ENCODE assay signal across 18 cellular contexts in the genomic region with DNA sequence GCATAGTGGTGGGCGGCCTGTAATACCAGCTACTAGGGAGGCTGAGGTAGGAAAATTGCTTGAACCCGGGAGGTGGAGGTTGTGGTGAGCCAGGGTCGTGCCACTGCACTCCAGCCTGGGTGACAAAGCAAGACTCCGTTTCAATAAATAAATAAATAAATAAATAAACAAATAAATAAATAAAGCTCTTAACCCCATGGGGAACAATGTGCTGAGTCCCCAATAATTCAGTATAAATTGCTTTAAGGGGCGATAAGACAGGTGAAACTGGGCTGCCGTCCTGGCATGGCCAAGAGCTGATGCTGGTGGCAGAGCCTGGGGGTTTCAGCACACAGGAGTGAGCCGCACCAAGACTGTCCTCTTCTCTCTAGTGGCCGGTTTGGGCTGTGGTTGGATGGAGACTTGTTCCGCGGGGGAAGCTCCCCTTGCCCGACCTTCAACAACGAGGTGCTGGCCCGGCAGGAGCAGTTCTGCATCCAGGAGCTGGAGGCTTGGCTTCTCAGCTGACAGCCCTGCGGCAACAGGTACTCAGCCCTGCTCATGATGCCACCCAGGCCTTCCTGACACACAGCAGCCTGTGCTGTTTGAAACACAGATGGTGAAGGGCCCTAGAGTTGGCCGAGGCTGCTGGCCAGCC. TPM values are rescaled to one million over a fixed set of nuclear protein-coding genes. Genes with fewer than 3 reads are reported as not detected.
DNase-seq lines count a peak whose midpoint lies in the region; ATAC-seq, FAIRE-seq and TF ChIP-seq lines count a peak whose summit lies in the region.
"Had no signal": no experiment of that assay in that cellular context is flagged by ENCODE, and none has a peak within 500 bp of the region (broad histone marks: within the 10 kb centered on the region; RNA-seq: fewer than 3 reads in every experiment).

No MANE protein-coding gene starts in this region.

- H3K4me2 ChIP-seq in HepG2 (ENCODE audit: low read depth, low read length) (no peak overlapping the region), trophoblast cell (ENCODE audit: low read length) (no peak overlapping the region)
- H3K4me2 ChIP-seq: GM23338 had no signal

- H3K4me3 ChIP-seq in HEK293 (ENCODE audit: low read depth, low read length) (no peak overlapping the region), NT2/D1 (ENCODE audit: insufficient read length, low read depth) (no peak overlapping the region), HepG2 (replicated peaks in 1 of 3; ENCODE audit: insufficient read depth in 1 of 3, low read depth in 2 of 3, low read length in 3 of 3) (no peak overlapping the region), trophoblast cell (ENCODE audit: low read depth, low read length) (no peak overlapping the region), spleen (no peak overlapping the region)
- H3K4me3 ChIP-seq: GM23338 had no signal

- no peak for FAIRE-seq in HepG2 (lab: Jason Lieb, UNC)
- FAIRE-seq: GM12892 had no signal

- H3K79me2 ChIP-seq in HepG2 (ENCODE audit: insufficient read depth, low read length) (no peaks in the 10 kb centered on the region), trophoblast cell (ENCODE audit: control insufficient read depth, insufficient read depth, low read length, poor library complexity) (no peaks in the 10 kb centered on the region)

- CTCF ChIA-PET in HEK293 (lab: Yijun Ruan, JAX): interaction anchor here (0.6 to 3.6 kb wide), 8 partner anchors 9 to 686 kb away, joined by 3 to 22 read pairs (median 3); no protein-coding TSS in a partner anchor
- CTCF ChIA-PET in HepG2 (lab: Yijun Ruan, JAX; ENCODE audit: low intra/inter-chr PET ratio, low total read pairs): no interaction called here

- no peaks in the 10 kb centered on the region for H4K20me1 ChIP-seq in HepG2 (ENCODE audit: insufficient read depth, low read length)

- H3K36me3 ChIP-seq in HEK293 (ENCODE audit: control insufficient read depth in 2 of 2, insufficient read depth in 1 of 2, low read length in 2 of 2): peaks cover 0 to 31% of the 10 kb centered on the region in 2 experiments; a peak in 2 of 3 replicates
- peaks cover 2% of the 10 kb centered on the region for H3K36me3 ChIP-seq in NT2/D1 (ENCODE audit: insufficient read depth, insufficient read length, low read length)
- peaks cover 6 to 27% of the 10 kb centered on the region in 2 experiments; a peak in 4 of 5 replicates for H3K36me3 ChIP-seq in HepG2 (replicated peaks in 1 of 2; ENCODE audit: control insufficient read depth in 1 of 2, insufficient read depth in 2 of 2, low read length in 2 of 2)
- no peaks in the 10 kb centered on the region for H3K36me3 ChIP-seq in trophoblast cell (ENCODE audit: control insufficient read depth in 1 of 2, insufficient read depth in 2 of 2, low read length in 2 of 2)
- peaks cover 0 to 54% (median 45%) of the 10 kb centered on the region in 6 donors for H3K36me3 ChIP-seq in spleen

- in situ Hi-C loops in HepG2 (cut with HindIII; ENCODE audit: extremely low pct_ligation_motif_present, low pct_unique_long_range_greater_than_20kb): loop anchor here (5.0 kb wide), 1 partner anchor 57 kb away; no protein-coding TSS in a partner anchor

- no peak overlapping the region for H4K8ac ChIP-seq in trophoblast cell (ENCODE audit: low read depth, low read length)

- BruUV-seq in HepG2 (replicated peaks; lab: Mats Ljungman, UMichigan): no TSS peak

- WGBS in HepG2 (ENCODE audit: low lambda C conversion rate): 94% methylated on average over 15 of the region's 15 CpGs
- no CpG with 5 or more reads among the region's 15 CpGs for WGBS in trophoblast cell (ENCODE audit: extremely low coverage, insufficient coverage, insufficient read length)
- WGBS in spleen, 5 donors: 84 to 93% (median 86%) methylated on average over 11 to 15 of the region's 15 CpGs

- H3K18ac ChIP-seq in trophoblast cell (ENCODE audit: low read length): no peak overlapping the region

- TF ChIP-seq POLR2A in HepG2 (IDR thresholded peaks at IDR 0.05; ENCODE audit: insufficient read depth in 1 of 2, low read depth in 2 of 2, low read length in 2 of 2): no peak
- TF ChIP-seq POLR2A in spleen (IDR thresholded peaks at IDR 0.05): no peak

- H3K27ac ChIP-seq in HEK293 (ENCODE audit: extremely low read depth, low read depth, low read length) (peak overlapping the region; percentile 16; the same call in 1 of the 2 replicates), HepG2 (ENCODE audit: extremely low read length, insufficient read depth, low read length) (no peak overlapping the region), trophoblast cell (ENCODE audit: low read depth, low read length) (no peak overlapping the region), spleen (no peak overlapping the region)

- H2AFZ ChIP-seq in HepG2 (ENCODE audit: low read length): no peak overlapping the region
- no peak overlapping the region for H2AFZ ChIP-seq in trophoblast cell (ENCODE audit: insufficient read depth, low read length, poor library complexity)
- H2AFZ ChIP-seq: GM23338 had no signal

- intact Hi-C loops in HepG2 (cut with micrococcal nuclease; ENCODE audit: unreplicated experiment): no loop called here
- intact Hi-C loops in spleen (cut with DNase I; ENCODE audit: low total_unique reads): no loop called here

- no peak overlapping the region for H4K91ac ChIP-seq in trophoblast cell (ENCODE audit: low read depth, low read length)

- POLR2A ChIA-PET in HEK293 (lab: Yijun Ruan, JAX): no interaction called here
- POLR2A ChIA-PET in HepG2 (lab: Yijun Ruan, JAX): no interaction called here

- no peak overlapping the region for H2BK120ac ChIP-seq in trophoblast cell (ENCODE audit: insufficient read depth, low read length, poor library complexity)

- H3K14ac ChIP-seq in trophoblast cell (ENCODE audit: low read length): no peak overlapping the region

- no peaks in the 10 kb centered on the region for H3K27me3 ChIP-seq in NT2/D1 (ENCODE audit: insufficient read depth, insufficient read length)
- no peaks in the 10 kb centered on the region for H3K27me3 ChIP-seq in HepG2 (ENCODE audit: control insufficient read depth in 1 of 2, insufficient read depth in 2 of 2, low read length in 2 of 2)
- no peaks in the 10 kb centered on the region for H3K27me3 ChIP-seq in trophoblast cell (ENCODE audit: insufficient read depth, low read length)
- H3K27me3 ChIP-seq in spleen (replicated peaks in 1 of 7): no peaks in the 10 kb centered on the region

- no peak overlapping the region for H2BK12ac ChIP-seq in trophoblast cell (ENCODE audit: low read length)

- no peaks in the 10 kb centered on the region for H3K79me1 ChIP-seq in trophoblast cell (ENCODE audit: low read length)

- DNase-seq in NT2/D1 (ENCODE audit: low read depth, low spot score): no peak
- no peak for DNase-seq in HepG2 (ENCODE audit: low spot score)
- no peak for DNase-seq in trophoblast cell
- DNase-seq in cerebellar nuclear complex (lab: John Stamatoyannopoulos, UW): no peak
- no peak for DNase-seq in spleen
- DNase-seq in NCI-H1105 (lab: John Stamatoyannopoulos, UW): no peak
- DNase-seq: Caco-2, DND-41, GDM1, H7 had no signal

- H2BK5ac ChIP-seq in trophoblast cell (ENCODE audit: low read depth, low read length, poor library complexity): no peak overlapping the region

- no peak overlapping the region for H2AK5ac ChIP-seq in trophoblast cell (ENCODE audit: low read length)

- peak overlapping the region; percentile 27 for H3K9ac ChIP-seq in NT2/D1 (ENCODE audit: insufficient read length, low read depth)
- no peak overlapping the region for H3K9ac ChIP-seq in HepG2 (ENCODE audit: insufficient read depth, low read depth, low read length)
- no peak overlapping the region for H3K9ac ChIP-seq in trophoblast cell (ENCODE audit: low read length)

- H3K4ac ChIP-seq in trophoblast cell (ENCODE audit: low read depth, low read length): no peak overlapping the region

- TF ChIP-seq EP300 in HepG2 (IDR thresholded peaks at IDR 0.05; ENCODE audit: low read depth in 2 of 2, low read length in 2 of 2): no peak
- no peak for TF ChIP-seq EP300 in HepG2 (CRISPR knock-in tag; IDR thresholded peaks at IDR 0.05; ENCODE audit: borderline replicate concordance)

- H3K4me1 ChIP-seq in HEK293 (ENCODE audit: control insufficient read depth, insufficient read depth, low read length): no peaks in the 10 kb centered on the region; the same call in 1 of the 2 replicates
- peaks cover 10% of the 10 kb centered on the region for H3K4me1 ChIP-seq in NT2/D1 (ENCODE audit: insufficient read depth, insufficient read length)
- H3K4me1 ChIP-seq in HepG2 (ENCODE audit: insufficient read depth, low read length): peaks cover 15% of the 10 kb centered on the region
- no peaks in the 10 kb centered on the region for H3K4me1 ChIP-seq in trophoblast cell (ENCODE audit: control insufficient read depth in 1 of 2, insufficient read depth in 2 of 2, low read length in 2 of 2)
- peaks cover 8 to 17% (median 11%) of the 10 kb centered on the region in 6 donors for H3K4me1 ChIP-seq in spleen

- H3K9me3 ChIP-seq in HEK293 (ENCODE audit: control insufficient read depth, insufficient read depth, low read depth, low read length) (no peaks in the 10 kb centered on the region), NT2/D1 (ENCODE audit: insufficient read depth, low read length) (no peaks in the 10 kb centered on the region), HepG2 (ENCODE audit: low read length) (no peaks in the 10 kb centered on the region), trophoblast cell (ENCODE audit: insufficient read depth, low read depth, low read length) (peaks cover 4% of the 10 kb centered on the region), spleen (no peaks in the 10 kb centered on the region)
- H3K9me3 ChIP-seq: Caco-2 had no signal

- H4K12ac ChIP-seq in trophoblast cell (ENCODE audit: low read depth, low read length): peak overlapping the region; percentile 51

- no peak for ATAC-seq in HepG2
- no peak for ATAC-seq in HG03108 (IDR thresholded peaks at IDR 0.05; ENCODE audit: unreplicated experiment)
- ATAC-seq: GM23338 had no signal

- H3K23ac ChIP-seq in trophoblast cell (ENCODE audit: low read length): no peak overlapping the region

- TF ChIP-seq CTCF in HEK293 (tag by site-specific recombination; IDR thresholded peaks at IDR 0.05) (no peak), HepG2 (CRISPR knock-in tag; IDR thresholded peaks at IDR 0.05) (no peak), spleen (IDR thresholded peaks at IDR 0.05 in 8 of 11, conservative IDR thresholded peaks at IDR 0.05 in 3 of 11) (no peak)

- TF ChIP-seq RAD21 in HepG2 (CRISPR knock-in tag; IDR thresholded peaks at IDR 0.05): no peak

RNA-seq across cellular contexts. Expression of a gene that starts 13.1 kb away (rescaled TPM):
- total RNA-seq in HepG2 (2016; rRNA removed; fragmentation: Illumina TruSeq; extraction: Trizol): 1.2 and 1.6 TPM in 2 replicates
- 0.62 and 0.81 TPM in 2 replicates for total RNA-seq in HepG2 (2016; cell fraction: cytosol; rRNA removed; fragmentation: Illumina TruSeq; extraction: Trizol; ENCODE audit: low read depth)
- total RNA-seq in HepG2 (2016; cell fraction: insoluble cytoplasmic fraction; rRNA removed; fragmentation: Illumina TruSeq; extraction: Trizol): 1.4 and 1.9 TPM in 2 replicates
- total RNA-seq in HepG2 (2016; cell fraction: membrane; rRNA removed; fragmentation: Illumina TruSeq; extraction: Trizol): 0.99 and 1.00 TPM in 2 replicates
- 0.91 and 1.4 TPM in 2 replicates for total RNA-seq in HepG2 (2016; cell fraction: nucleus; rRNA removed; fragmentation: Illumina TruSeq; extraction: Trizol)
- 0.69 and 1.5 TPM in 2 replicates for polyA plus RNA-seq in HepG2 (2011; rRNA removed)
- 0.95 and 1.1 TPM in 2 replicates for polyA plus RNA-seq in HepG2 (2011; cell fraction: cytosol; rRNA removed)
- 0.54 and 1.2 TPM in 2 replicates for polyA plus RNA-seq in HepG2 (2011; cell fraction: nucleus; rRNA removed)
- polyA plus RNA-seq in HepG2 (2012): 0.45 and 1.3 TPM in 2 replicates
- 0.27 and 0.36 TPM in 2 replicates for polyA plus RNA-seq in HepG2 (2016; cell fraction: cytosol; fragmentation: Illumina TruSeq; extraction: Trizol; ENCODE audit: low read depth)
- polyA plus RNA-seq in HepG2 (2016; cell fraction: insoluble cytoplasmic fraction; fragmentation: Illumina TruSeq; extraction: Trizol; ENCODE audit: low read depth): 1.3 and 1.7 TPM in 2 replicates
- 0.85 and 0.96 TPM in 2 replicates for polyA plus RNA-seq in HepG2 (2016; cell fraction: membrane; fragmentation: Illumina TruSeq; extraction: Trizol; ENCODE audit: low read depth)
- polyA plus RNA-seq in HepG2 (2016; cell fraction: nucleus; fragmentation: Illumina TruSeq; extraction: Trizol; ENCODE audit: insufficient read depth, low read depth): 0.45 and 0.70 TPM in 2 replicates
- 1.4 TPM in 1 of 2 replicates, not detected in the other for polyA minus RNA-seq in HepG2 (2011; rRNA and poly(A)+ RNA removed; ENCODE audit: low replicate concordance)
- polyA minus RNA-seq in HepG2 (2011; cell fraction: cytosol; rRNA and poly(A)+ RNA removed): 1.2 TPM in 1 of 2 replicates, not detected in the other
- 2.2 TPM in 2 replicates for polyA minus RNA-seq in HepG2 (2011; cell fraction: nucleus; rRNA and poly(A)+ RNA removed)
- polyA plus RNA-seq in trophoblast cell (2013): 0.03 TPM in 1 of 2 replicates, not detected in the other
- not detected for total RNA-seq in spleen
- under 1 TPM; 0.05 to 0.16 (median 0.11) TPM for polyA plus RNA-seq in spleen
- total RNA-seq: A673; Caco-2; CD8-positive, alpha-beta memory T cell; HT1080 had no signal
- polyA plus RNA-seq: CD14-positive monocyte had no signal
